ENCODE assay signal across 10 cellular contexts in the genomic region with DNA sequence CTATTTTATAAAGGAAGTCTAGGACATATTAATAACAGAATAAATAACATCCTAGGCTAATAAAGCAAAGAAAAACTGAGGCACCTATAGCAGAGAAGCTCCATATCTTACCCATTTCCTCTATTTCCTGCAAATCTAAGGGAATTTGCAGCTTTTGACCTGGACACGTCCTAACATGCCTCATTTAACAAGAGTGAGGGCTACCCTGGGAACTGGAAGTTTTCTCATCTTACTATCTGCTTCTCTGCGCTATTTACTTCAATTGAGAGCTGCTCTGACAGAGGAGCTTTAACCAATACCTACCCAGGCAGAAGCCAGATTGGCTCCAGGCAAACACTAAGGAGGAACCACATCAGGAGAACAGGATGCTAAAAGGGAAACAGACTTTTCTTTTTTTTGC. TPM values are rescaled to one million over a fixed set of nuclear protein-coding genes. Genes with fewer than 3 reads are reported as not detected.
DNase-seq lines count a peak whose midpoint lies in the region; TF ChIP-seq lines count a peak whose summit lies in the region.
"Had no signal": no experiment of that assay in that cellular context is flagged by ENCODE, and none has a peak within 500 bp of the region (broad histone marks: within the 10 kb centered on the region; RNA-seq: fewer than 3 reads in every experiment).

No MANE protein-coding gene starts in this region.

- H3K9me3 Mint-ChIP-seq in osteocyte (ENCODE audit: unreplicated experiment), result no peaks in the 10 kb centered on the region
- H3K9me3 Mint-ChIP-seq in activated T-cell treated with anti-CD3 and anti-CD28 coated beads, Interleukin-2, amount 50 U/mL, for 24 hours, result no peaks in the 10 kb centered on the region
- H3K9me3 Mint-ChIP-seq: CD8-positive, alpha-beta T cell; naive thymus-derived CD4-positive, alpha-beta T cell had no signal

- 0 out of 2 replicates have a peak, but pooled peaks cover 1% of the 10 kb centered on the region for H3K9me3 ChIP-seq in MG63
- no peaks in the 10 kb centered on the region for H3K9me3 ChIP-seq in esophagus muscularis mucosa

- 48% methylated on average over 2 of the region's 2 CpGs for WGBS in esophagus muscularis mucosa

- TF ChIP-seq POLR2A in esophagus muscularis mucosa (IDR thresholded peaks at IDR 0.05; ENCODE audit: low read depth), result no peak

- peaks cover 63% of the 10 kb centered on the region for H3K36me3 ChIP-seq in MG63
- H3K36me3 ChIP-seq in esophagus muscularis mucosa, result peaks cover 19 to 61% (median 32%) of the 10 kb centered on the region in 4 donors

- H3K27me3 ChIP-seq in MG63 (no peaks in the 10 kb centered on the region), esophagus muscularis mucosa (no peaks in the 10 kb centered on the region)

- H3K4me1 Mint-ChIP-seq in osteocyte (ENCODE audit: unreplicated experiment), result peaks cover 63% of the 10 kb centered on the region
- H3K4me1 Mint-ChIP-seq in activated T-cell treated with anti-CD3 and anti-CD28 coated beads, Interleukin-2, amount 50 U/mL, for 24 hours (ENCODE audit: low read depth), result peaks cover 57% of the 10 kb centered on the region

- H3K36me3 Mint-ChIP-seq in osteocyte (ENCODE audit: unreplicated experiment), result peaks cover 26% of the 10 kb centered on the region
- H3K36me3 Mint-ChIP-seq in activated T-cell treated with anti-CD3 and anti-CD28 coated beads, Interleukin-2, amount 50 U/mL, for 24 hours (ENCODE audit: low read depth), result peaks cover 77% of the 10 kb centered on the region

- TF ChIP-seq EP300 in esophagus muscularis mucosa (IDR thresholded peaks at IDR 0.05), result no peak

- H3K4me3 Mint-ChIP-seq in osteocyte (ENCODE audit: unreplicated experiment), result peak overlapping the region; percentile 74
- no peak overlapping the region for H3K4me3 Mint-ChIP-seq in activated T-cell treated with anti-CD3 and anti-CD28 coated beads, Interleukin-2, amount 50 U/mL, for 24 hours
- H3K4me3 Mint-ChIP-seq: CD8-positive, alpha-beta T cell; naive thymus-derived CD4-positive, alpha-beta T cell had no signal

- H3K27ac ChIP-seq in esophagus muscularis mucosa (replicated peaks in 1 of 4), result peak overlapping the region; percentile 71 to 98 (median 98)

- H3K27ac Mint-ChIP-seq in osteocyte (ENCODE audit: unreplicated experiment), result peak overlapping the region; percentile 97
- H3K27ac Mint-ChIP-seq in activated T-cell treated with anti-CD3 and anti-CD28 coated beads, Interleukin-2, amount 50 U/mL, for 24 hours, result no peak overlapping the region
- H3K27ac Mint-ChIP-seq: CD8-positive, alpha-beta T cell; naive thymus-derived CD4-positive, alpha-beta T cell had no signal

- intact Hi-C loops in esophagus muscularis mucosa (cut with DNase I), result loop anchor here (10.0 kb wide), 1 partner anchor 353 kb away; no protein-coding TSS in a partner anchor

- TF ChIP-seq CTCF in esophagus muscularis mucosa (IDR thresholded peaks at IDR 0.05) (no peak), osteocyte (IDR thresholded peaks at IDR 0.05) (no peak)

- in situ Hi-C loops in ACHN (cut with HindIII; ENCODE audit: low pct_ligation_motif_present, low pct_unique_long_range_greater_than_20kb, low sequenced_read_pairs), result no loop called here

- H3K4me1 ChIP-seq in esophagus muscularis mucosa, result peaks cover 47 to 59% (median 57%) of the 10 kb centered on the region in 4 donors

- no peaks in the 10 kb centered on the region for H3K27me3 Mint-ChIP-seq in osteocyte (ENCODE audit: unreplicated experiment)
- peaks cover 47% of the 10 kb centered on the region for H3K27me3 Mint-ChIP-seq in activated T-cell treated with anti-CD3 and anti-CD28 coated beads, Interleukin-2, amount 50 U/mL, for 24 hours

- peak; percentile 50 for DNase-seq in ACHN
- no peak for DNase-seq in MG63
- DNase-seq in esophagus muscularis mucosa (ENCODE audit: extremely low spot score), result no peak
- DNase-seq in osteocyte (ENCODE audit: extremely low spot score, unreplicated experiment), result no peak
- no peak for DNase-seq in GM19238 (ENCODE audit: insufficient read length, low spot score)
- DNase-seq in activated naive CD4-positive, alpha-beta T cell (lab: John Stamatoyannopoulos, UW), result no peak
- DNase-seq in activated T-cell treated with anti-CD3 and anti-CD28 coated beads, Interleukin-2, amount 50 U/mL, for 24 hours, result no peak
- no peak for DNase-seq in HK-2 (ENCODE audit: unreplicated experiment)
- DNase-seq: CD8-positive, alpha-beta T cell; naive thymus-derived CD4-positive, alpha-beta T cell had no signal

- H3K4me3 ChIP-seq in MG63 (0 out of 2 replicates have a peak overlapping the region, but pooled peaks have one; percentile 3), esophagus muscularis mucosa (no peak overlapping the region)

RNA-seq across cellular contexts. Expression of a gene that starts 5.7 kb away (rescaled TPM):
- 325 and 352 TPM in 2 replicates for total RNA-seq in MG63 (2014; rRNA removed; shearing (Covaris generic); ENCODE audit: low replicate concordance)
- total RNA-seq in esophagus muscularis mucosa (100 to 1,000 TPM; 406 to 604 (median 588) TPM), osteocyte (302 and 334 TPM in 2 replicates)

RNA-seq across cellular contexts. Expression of a gene that starts 43.6 kb away (rescaled TPM):
- not detected in 2 replicates for total RNA-seq in MG63 (2014; rRNA removed; shearing (Covaris generic); ENCODE audit: low replicate concordance)
- total RNA-seq in esophagus muscularis mucosa (1 to 10 TPM in 1 of 4 donors, under 1 TPM in 1, not detected in 2; 0.50 to 1.2 TPM), osteocyte (0.48 TPM in 1 of 2 replicates, not detected in the other)
